Comparison of ENCODE assay signal across 1 cellular context in genomic region chr15:84946772-84947489, GRCh38.
TF ChIP-seq lines count a peak whose summit lies in the region.

No MANE protein-coding gene starts in this region.

TF ChIP-seq in K562, 482 proteins besides CTCF, POLR2A, EP300 and RAD21:
- TF ChIP-seq ZNF354B (CRISPR knock-in tag; IDR thresholded peaks at IDR 0.05) (no peak), CEBPG (CRISPR knock-in tag; IDR thresholded peaks at IDR 0.05) (no peak), CEBPG (tag; conservative IDR thresholded peaks at IDR 0.05 in 1 of 2, IDR thresholded peaks at IDR 0.05 in 1 of 2) (no peak), ZNF561 (CRISPR knock-in tag; conservative IDR thresholded peaks at IDR 0.05) (no peak), GTF2B (IDR thresholded peaks at IDR 0.05; ENCODE audit: extremely low read depth, insufficient read length) (no peak), MLLT1 (IDR thresholded peaks at IDR 0.05) (no peak), GATAD2B (IDR thresholded peaks at IDR 0.05; ENCODE audit: borderline replicate concordance) (no peak), L3MBTL2 (IDR thresholded peaks at IDR 0.05) (no peak), PHB (CRISPR knock-in tag; IDR thresholded peaks at IDR 0.05) (no peak), SMARCA5 (IDR thresholded peaks at IDR 0.05) (no peak), HDAC8 (tag; IDR thresholded peaks at IDR 0.05) (no peak), RBM14 (IDR thresholded peaks at IDR 0.05; ENCODE audit: borderline replicate concordance, insufficient read depth, low read depth, low read length) (no peak), ZBTB26 (CRISPR knock-in tag; IDR thresholded peaks at IDR 0.05) (no peak), ZNF121 (CRISPR knock-in tag; conservative IDR thresholded peaks at IDR 0.05) (no peak), NR0B1 (IDR thresholded peaks at IDR 0.05; ENCODE audit: partially characterized antibody) (no peak), ZNF224 (CRISPR knock-in tag; IDR thresholded peaks at IDR 0.05) (no peak), TBL1XR1 (IDR thresholded peaks at IDR 0.05; ENCODE audit: low read length in 2 of 2) (no peak), DACH1 (IDR thresholded peaks at IDR 0.05; ENCODE audit: partially characterized antibody) (no peak), CHAMP1 (IDR thresholded peaks at IDR 0.05) (no peak)
